ENCODE assay signal across 14 cellular contexts in the genomic region with DNA sequence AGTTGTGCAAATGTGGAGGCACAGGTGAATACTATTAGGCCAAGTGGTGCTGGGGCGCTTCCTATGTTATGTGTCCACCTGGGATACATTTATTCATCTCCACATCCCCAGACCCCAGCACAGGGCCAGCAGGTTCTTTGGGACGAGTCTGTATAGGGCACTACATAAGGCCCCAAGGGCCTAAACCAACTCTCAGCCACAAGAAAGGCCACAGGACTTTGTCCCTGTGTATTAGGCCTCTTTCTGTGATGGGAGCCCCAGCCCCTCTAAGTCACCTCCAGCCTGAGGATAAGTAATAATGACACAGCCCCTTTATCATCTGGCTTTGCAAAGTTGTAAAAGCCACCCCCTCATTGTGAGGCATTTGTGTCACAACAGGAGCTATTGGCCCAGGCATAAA.
DNase-seq lines count a peak whose midpoint lies in the region; ATAC-seq, FAIRE-seq and TF ChIP-seq lines count a peak whose summit lies in the region.
"Had no signal": no experiment of that assay in that cellular context is flagged by ENCODE, and none has a peak within 500 bp of the region (broad histone marks: within the 10 kb centered on the region; RNA-seq: fewer than 3 reads in every experiment).

No MANE protein-coding gene starts in this region.

- H2AK9ac ChIP-seq in IMR-90 (replicated peaks; ENCODE audit: low read depth, low read length, poor library complexity) = no peak overlapping the region

- no peak overlapping the region for H4K8ac ChIP-seq in IMR-90 (ENCODE audit: low read depth in 2 of 2, low read length in 2 of 2)

- H3K27ac ChIP-seq in ACC112 (ENCODE audit: low read depth, low read length) (peak overlapping the region; percentile 19; the same call in 1 of the 2 replicates), IMR-90 (ENCODE audit: insufficient read depth, low read length) (no peak overlapping the region), astrocyte (ENCODE audit: low read depth, low read length) (no peak overlapping the region), brain microvascular endothelial cell (no peak overlapping the region)

- H3K79me2 ChIP-seq in ACC112 (ENCODE audit: control insufficient read depth, insufficient read depth, low read length, unreplicated experiment) = no peaks in the 10 kb centered on the region
- no peaks in the 10 kb centered on the region for H3K79me2 ChIP-seq in astrocyte (ENCODE audit: insufficient read depth, low read length)

- dilution Hi-C loops in IMR-90 (cut with HindIII; ENCODE audit: low sequenced_read_pairs, unreplicated experiment) = no loop called here

- H3K9me3 ChIP-seq in IMR-90 (ENCODE audit: control insufficient read depth, insufficient read depth, low read length) (no peaks in the 10 kb centered on the region), astrocyte (ENCODE audit: insufficient read depth, low read depth, low read length) (no peaks in the 10 kb centered on the region)
- H3K9me3 ChIP-seq: Peyer's patch had no signal

- peaks cover 22% of the 10 kb centered on the region for H3K4me1 ChIP-seq in ACC112 (ENCODE audit: control insufficient read depth, insufficient read depth, low read length, unreplicated experiment)
- peaks cover 4% of the 10 kb centered on the region for H3K4me1 ChIP-seq in IMR-90 (ENCODE audit: control insufficient read depth, insufficient read depth, low read length)
- peaks cover 10% of the 10 kb centered on the region for H3K4me1 ChIP-seq in astrocyte (ENCODE audit: insufficient read depth, low read length)

- in situ Hi-C loops in IMR-90 (cut with MboI; ENCODE audit: low sequenced_read_pairs) = no loop called here
- in situ Hi-C loops in brain microvascular endothelial cell (cut with HindIII; ENCODE audit: low pct_ligation_motif_present, low sequenced_read_pairs) = loop anchor here (25.0 kb wide), 1 partner anchor 139 kb away; no protein-coding TSS in a partner anchor

- peak overlapping the region; percentile 29 for H3K27ac Mint-ChIP-seq in astrocyte (ENCODE audit: unreplicated experiment)
- H3K27ac Mint-ChIP-seq in nephron = peak overlapping the region in 2 of 3 experiments; percentile 5 to 94

- CTCF ChIA-PET in IMR-90 (lab: Yijun Ruan, JAX) = interaction anchor here (0.7 kb wide), 1 partner anchor 12 kb away, joined by 3 read pairs; no protein-coding TSS in a partner anchor

- FAIRE-seq in astrocyte (lab: Jason Lieb, UNC) = no peak
- FAIRE-seq: HepG2 had no signal

- no peak overlapping the region for H3K4me2 ChIP-seq in IMR-90 (ENCODE audit: low read depth, low read length)
- peak overlapping the region; percentile 31 for H3K4me2 ChIP-seq in astrocyte (ENCODE audit: low read length)

- H3K4ac ChIP-seq in IMR-90 (ENCODE audit: low read depth, low read length) = no peak overlapping the region

- WGBS in IMR-90 (ENCODE audit: extremely low coverage in 2 of 2, insufficient read length in 1 of 2), 2 experiments = 100% methylated on average over 1 of the region's 2 CpGs; no CpG with 5 or more reads in 1 of the 2 experiments

- H3K4me1 Mint-ChIP-seq in astrocyte (ENCODE audit: low read depth, unreplicated experiment) = peaks cover 31% of the 10 kb centered on the region
- H3K4me1 Mint-ChIP-seq in nephron = peaks cover 23% of the 10 kb centered on the region

- H3K79me1 ChIP-seq in IMR-90 (ENCODE audit: low read depth in 1 of 2, low read length in 2 of 2) = 0 out of 4 replicates have a peak, but pooled peaks cover 0 to 4% of the 10 kb centered on the region in 2 experiments

- H3K56ac ChIP-seq in IMR-90 (ENCODE audit: extremely low read depth, insufficient read depth, low read length) = no peak overlapping the region

- ATAC-seq in IMR-90 (ENCODE audit: low read depth) (no peak; the same call in 1 of the 2 replicates), GM18858 (IDR thresholded peaks at IDR 0.05; ENCODE audit: unreplicated experiment) (no peak)
- ATAC-seq: HepG2 had no signal

- H3K27me3 ChIP-seq in ACC112 (ENCODE audit: insufficient read depth, low read length) = no peaks in the 10 kb centered on the region; the same call in 1 of the 2 replicates
- H3K27me3 ChIP-seq in IMR-90 (ENCODE audit: control insufficient read depth, insufficient read depth, low read length) = peaks cover 6% of the 10 kb centered on the region
- H3K27me3 ChIP-seq in astrocyte (ENCODE audit: insufficient read depth, low read length) = peaks cover 13% of the 10 kb centered on the region
- H3K27me3 ChIP-seq in brain microvascular endothelial cell (replicated peaks) = no peaks in the 10 kb centered on the region
- H3K27me3 ChIP-seq: Peyer's patch had no signal

- peaks cover 15% of the 10 kb centered on the region for H3K9me1 ChIP-seq in IMR-90 (ENCODE audit: insufficient read depth, low read length)

- H3K36me3 ChIP-seq in ACC112 (ENCODE audit: insufficient read depth, low read length) (no peaks in the 10 kb centered on the region), IMR-90 (ENCODE audit: control insufficient read depth, insufficient read depth, low read length) (peaks cover 8% of the 10 kb centered on the region; the same call in 1 of the 2 replicates), astrocyte (ENCODE audit: insufficient read depth, low read length) (no peaks in the 10 kb centered on the region), brain microvascular endothelial cell (replicated peaks) (no peaks in the 10 kb centered on the region)
- H3K36me3 ChIP-seq: Peyer's patch had no signal

- H3K27me3 Mint-ChIP-seq in astrocyte (ENCODE audit: low read depth, unreplicated experiment) = no peaks in the 10 kb centered on the region
- H3K27me3 Mint-ChIP-seq in nephron (ENCODE audit: low read depth) = peaks cover 7% of the 10 kb centered on the region

- H4K91ac ChIP-seq in IMR-90 (ENCODE audit: insufficient read depth, low read depth, low read length) = no peak overlapping the region

- H2BK15ac ChIP-seq in IMR-90 (ENCODE audit: low read depth, low read length) = no peak overlapping the region

- H2AFZ ChIP-seq in ACC112 (ENCODE audit: low read length, unreplicated experiment) = no peak overlapping the region
- no peak overlapping the region for H2AFZ ChIP-seq in IMR-90 (replicated peaks; ENCODE audit: low read length, poor library complexity)
- H2AFZ ChIP-seq in astrocyte (ENCODE audit: low read depth, low read length) = no peak overlapping the region

- H3K18ac ChIP-seq in IMR-90 (ENCODE audit: low read depth, low read length) = no peak overlapping the region

- no peak for TF ChIP-seq RAD21 in IMR-90 (IDR thresholded peaks at IDR 0.05; ENCODE audit: low read length)

- no peak overlapping the region for H4K5ac ChIP-seq in IMR-90 (ENCODE audit: low read depth, low read length)

- DNase-seq in IMR-90 = peak; percentile 8
- DNase-seq in astrocyte (ENCODE audit: low read depth) = no peak
- DNase-seq in HuH-7.5 (ENCODE audit: low spot score) = no peak
- DNase-seq in germinal center (ENCODE audit: low spot score) = no peak
- DNase-seq in brain microvascular endothelial cell = no peak
- DNase-seq: Karpas-422, NCI-H1930, NCI-H2171, SHP77 treated with DMSO at 0.1 percent for 48 hours had no signal

- no peak overlapping the region for H2BK120ac ChIP-seq in IMR-90 (ENCODE audit: low read depth, low read length)

- BruUV-seq in IMR-90 (replicated peaks; lab: Mats Ljungman, UMichigan) = no TSS peak

- H3K14ac ChIP-seq in IMR-90 (replicated peaks; ENCODE audit: low read depth, low read length) = no peak overlapping the region

- intact Hi-C loops in IMR-90 (cut with micrococcal nuclease) = no loop called here

- H2BK20ac ChIP-seq in IMR-90 (ENCODE audit: low read depth, low read length) = no peak overlapping the region

- no peak overlapping the region for H2AK5ac ChIP-seq in IMR-90 (ENCODE audit: low read depth, low read length)

- no peak overlapping the region for H3K9ac ChIP-seq in IMR-90 (ENCODE audit: low read depth, low read length)
- H3K9ac ChIP-seq in astrocyte (ENCODE audit: low read length) = peak overlapping the region; percentile 15

- peaks cover 7% of the 10 kb centered on the region for H3K36me3 Mint-ChIP-seq in astrocyte (ENCODE audit: low read depth, unreplicated experiment)
- H3K36me3 Mint-ChIP-seq in nephron (ENCODE audit: low read depth) = peaks cover 10% of the 10 kb centered on the region

- TF ChIP-seq POLR2A in IMR-90 (IDR thresholded peaks at IDR 0.05; ENCODE audit: low read depth, low read length) = no peak

- H3K23ac ChIP-seq in IMR-90 (ENCODE audit: low read depth, low read length) = no peak overlapping the region; the same call in 1 of the 2 replicates

- H3K4me3 Mint-ChIP-seq in astrocyte (ENCODE audit: unreplicated experiment) (peak overlapping the region; percentile 11), nephron (no peak overlapping the region)

- POLR2A ChIA-PET in IMR-90 (lab: Charles Lee; ENCODE audit: unreplicated experiment) = no interaction called here

- H3K9me3 Mint-ChIP-seq in astrocyte (ENCODE audit: unreplicated experiment) (no peaks in the 10 kb centered on the region), nephron (no peaks in the 10 kb centered on the region)

- H3K4me3 ChIP-seq in ACC112 (ENCODE audit: low read depth, low read length) (no peak overlapping the region), IMR-90 (ENCODE audit: insufficient read depth, low read depth, low read length) (no peak overlapping the region), astrocyte (ENCODE audit: insufficient read depth, low read depth, low read length) (no peak overlapping the region), brain microvascular endothelial cell (ENCODE audit: low read depth, low read length) (no peak overlapping the region)
- H3K4me3 ChIP-seq: Peyer's patch had no signal

- no peak overlapping the region for H2BK5ac ChIP-seq in IMR-90 (ENCODE audit: low read depth, low read length, poor library complexity, severe bottlenecking)

- TF ChIP-seq CTCF in IMR-90 (conservative IDR thresholded peaks at IDR 0.05; ENCODE audit: low read depth, low read length) (no peak), astrocyte (IDR thresholded peaks at IDR 0.05; ENCODE audit: insufficient read depth, low read depth, low read length) (no peak), nephron (IDR thresholded peaks at IDR 0.05; ENCODE audit: unreplicated experiment in 3 of 3) (no peak), brain microvascular endothelial cell (IDR thresholded peaks at IDR 0.05; ENCODE audit: low read depth, low read length, missing control alignments) (no peak)

- H4K20me1 ChIP-seq in IMR-90 (ENCODE audit: insufficient read depth, low read length) = peaks cover 15% of the 10 kb centered on the region
- peaks cover 6% of the 10 kb centered on the region for H4K20me1 ChIP-seq in astrocyte (ENCODE audit: insufficient read depth, low read length)

TF ChIP-seq in IMR-90, 13 proteins besides CTCF, POLR2A, EP300 and RAD21 (continues in another document):
- TF ChIP-seq MAFK (IDR thresholded peaks at IDR 0.05; ENCODE audit: low read depth, low read length) = no peak
- no peak for TF ChIP-seq CEBPB (IDR thresholded peaks at IDR 0.05; ENCODE audit: low read depth, low read length)
- TF ChIP-seq NFE2L2 (IDR thresholded peaks at IDR 0.05; ENCODE audit: low read depth, low read length) = no peak
